In the genomic region with DNA sequence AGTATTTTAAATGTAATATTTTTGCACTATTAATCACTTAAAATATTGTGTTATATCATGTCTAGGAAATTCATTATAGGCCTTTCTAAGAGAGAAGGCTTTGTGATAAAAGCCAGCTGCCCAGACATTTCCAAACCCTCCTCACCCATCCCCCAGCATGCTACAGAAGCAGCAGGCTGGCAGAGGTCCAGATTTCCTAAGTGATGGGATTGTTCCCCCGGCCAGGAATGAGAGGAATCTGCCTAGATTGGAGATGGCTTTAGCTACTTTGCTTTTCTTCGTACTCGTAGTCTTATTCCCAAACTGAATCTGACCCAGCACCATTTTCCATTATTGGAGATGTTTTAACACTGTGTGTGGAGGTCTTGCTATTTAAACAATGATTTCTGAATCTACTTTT, we compare ENCODE assay signal across 10 cellular contexts. TPM values are rescaled to one million over a fixed set of nuclear protein-coding genes. Genes with fewer than 3 reads are reported as not detected.
DNase-seq lines count a peak whose midpoint lies in the region; FAIRE-seq and TF ChIP-seq lines count a peak whose summit lies in the region.
"Had no signal": no experiment of that assay in that cellular context is flagged by ENCODE, and none has a peak within 500 bp of the region (broad histone marks: within the 10 kb centered on the region; RNA-seq: fewer than 3 reads in every experiment).

No MANE protein-coding gene starts in this region.

- in situ Hi-C loops in mammary epithelial cell (cut with MboI; ENCODE audit: low sequenced_read_pairs in 2 of 2): loop anchor here (5.0 to 10.0 kb wide), 2 partner anchors 71 to 168 kb away; no protein-coding TSS in a partner anchor

- 50% methylated on average over 2 of the region's 3 CpGs for WGBS in mammary epithelial cell (ENCODE audit: low coverage, missing lambda C conversion rate)

- CTCF ChIA-PET in mammary epithelial cell (lab: Charles Lee; ENCODE audit: low non-redundant PET): interaction anchor here (0.5 kb wide), 1 partner anchor 409 kb away, joined by 5 read pairs; no protein-coding TSS in a partner anchor

- H2AFZ ChIP-seq in mammary epithelial cell (ENCODE audit: low read depth, low read length): no peak overlapping the region

- dilution Hi-C loops in mammary epithelial cell (cut with HindIII; ENCODE audit: low sequenced_read_pairs): no loop called here

- no peak for FAIRE-seq in D721Med (lab: Jason Lieb, UNC)
- FAIRE-seq: G401.6 had no signal

- DNase-seq in COR-L47 (lab: John Stamatoyannopoulos, UW): peak; percentile 61
- peak; percentile 34 for DNase-seq in NCI-H1694 treated with DMSO at 0.1 percent for 48 hours (lab: John Stamatoyannopoulos, UW)
- DNase-seq in mammary epithelial cell: no peak
- DNase-seq in lung microvascular endothelial cell (ENCODE audit: low read depth in 2 of 2): peak; percentile 14 to 57
- no peak for DNase-seq in SIG-M5 treated with dmso at 0.1 percent for 504 hours (lab: John Stamatoyannopoulos, UW; ENCODE audit: unreplicated experiment)
- DNase-seq in stimulated activated naive CD4-positive, alpha-beta T cell (lab: John Stamatoyannopoulos, UW): no peak
- DNase-seq in DMS153 treated with DMSO at 0.1 percent for 48 hours (lab: John Stamatoyannopoulos, UW; ENCODE audit: unreplicated experiment): no peak
- no peak for DNase-seq in D721Med (ENCODE audit: insufficient read length, low spot score)
- DNase-seq: activated naive CD8-positive, alpha-beta T cell treated with anti-CD3 and anti-CD28 coated beads for 36 hours had no signal

- intact Hi-C loops in mammary epithelial cell (cut with micrococcal nuclease): no loop called here

- H4K20me1 ChIP-seq in mammary epithelial cell (ENCODE audit: insufficient read depth, low read length): no peaks in the 10 kb centered on the region

- H3K79me2 ChIP-seq in mammary epithelial cell (ENCODE audit: insufficient read depth, low read length): peaks cover 45% of the 10 kb centered on the region

- BruUV-seq in mammary epithelial cell (replicated peaks; lab: Mats Ljungman, UMichigan): no TSS peak

- H3K4me1 ChIP-seq in mammary epithelial cell (ENCODE audit: insufficient read depth, low read length): peaks cover 34% of the 10 kb centered on the region

- peak overlapping the region; percentile 80 for H3K27ac ChIP-seq in mammary epithelial cell (ENCODE audit: insufficient read depth, low read depth, low read length)

- H3K9ac ChIP-seq in mammary epithelial cell (ENCODE audit: insufficient read depth, low read length): no peak overlapping the region

- H3K27me3 ChIP-seq in mammary epithelial cell (ENCODE audit: insufficient read depth, low read length): no peaks in the 10 kb centered on the region

- no peaks in the 10 kb centered on the region for H3K36me3 ChIP-seq in mammary epithelial cell (ENCODE audit: insufficient read depth, low read length)

- H3K4me3 ChIP-seq in mammary epithelial cell (replicated peaks in 1 of 3; ENCODE audit: insufficient read depth in 1 of 3, low read depth in 2 of 3, low read length in 3 of 3): no peak overlapping the region

- H3K4me2 ChIP-seq in mammary epithelial cell (ENCODE audit: insufficient read depth, low read depth, low read length): peak overlapping the region; percentile 69

- no peaks in the 10 kb centered on the region for H3K9me3 ChIP-seq in mammary epithelial cell (replicated peaks; ENCODE audit: insufficient read depth, low read length)

- no peak for TF ChIP-seq CTCF in mammary epithelial cell (conservative IDR thresholded peaks at IDR 0.05 in 1 of 2, IDR thresholded peaks at IDR 0.05 in 1 of 2; ENCODE audit: extremely low read depth in 1 of 2, insufficient read depth in 1 of 2, low read depth in 1 of 2, low read length in 2 of 2)
- no peak for TF ChIP-seq CTCF in D721Med (IDR thresholded peaks at IDR 0.05; ENCODE audit: insufficient read depth, missing control alignments)

RNA-seq across cellular contexts. Expression of a gene that starts 29.4 kb away (rescaled TPM):
- total RNA-seq in mammary epithelial cell (10 to 100 TPM; 23.9 to 43.3 TPM), lung microvascular endothelial cell (1.6 and 3.5 TPM in 2 replicates)
- 6.8 TPM for polyA plus RNA-seq in mammary epithelial cell
- 46.0 TPM for polyA minus RNA-seq in mammary epithelial cell

Comparison
In these comparisons a context has a peak if more than half of its experiments do, and no peak if none do; other contexts are left out.
1. DNase-seq: peak in COR-L47 (single experiment), NCI-H1694 treated with DMSO at 0.1 percent for 48 hours (single experiment) and lung microvascular endothelial cell (2 of 2); none in mammary epithelial cell (single experiment), SIG-M5 treated with dmso at 0.1 percent for 504 hours (single experiment), stimulated activated naive CD4-positive, alpha-beta T cell (0 of 6), DMS153 treated with DMSO at 0.1 percent for 48 hours (single experiment) and D721Med (single experiment).